ENCODE assay signal across 8 cellular contexts in the genomic region with DNA sequence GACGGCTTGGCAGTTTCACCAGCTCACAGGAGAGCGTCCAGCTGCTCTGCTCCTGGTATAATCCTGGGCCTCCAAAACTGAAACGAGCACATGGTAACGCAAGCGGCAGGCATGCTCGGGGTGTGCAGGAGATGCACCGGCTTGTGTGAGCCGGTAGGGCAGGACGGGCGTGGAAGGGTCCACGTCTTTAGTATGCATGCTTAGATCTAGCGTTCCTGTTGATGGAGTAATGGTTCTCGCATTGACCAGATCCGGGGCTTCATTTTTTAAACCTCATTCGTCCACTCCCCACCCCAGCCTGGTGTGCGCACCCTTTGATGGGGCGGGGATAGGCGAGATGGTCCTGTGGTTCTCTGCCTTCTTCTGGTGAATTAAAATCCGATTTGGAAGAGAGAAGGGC. TPM values are rescaled to one million over a fixed set of nuclear protein-coding genes. Genes with fewer than 3 reads are reported as not detected.
DNase-seq lines count a peak whose midpoint lies in the region; ATAC-seq, FAIRE-seq and TF ChIP-seq lines count a peak whose summit lies in the region.
"Had no signal": no experiment of that assay in that cellular context is flagged by ENCODE, and none has a peak within 500 bp of the region (broad histone marks: within the 10 kb centered on the region; RNA-seq: fewer than 3 reads in every experiment).

No MANE protein-coding gene starts in this region.

- H3K36me3 Mint-ChIP-seq in stimulated activated naive CD8-positive, alpha-beta T cell treated with anti-CD3 and anti-CD28 coated beads, Interleukin-15, Interleukin-2, amounts not matched to agents 100 ng/mL and 50 ng/mL, for 24 hours (ENCODE audit: low read depth): no peaks in the 10 kb centered on the region

- H3K36me3 ChIP-seq in MM.1S (replicated peaks; ENCODE audit: insufficient read depth, low read length) (no peaks in the 10 kb centered on the region), bronchial epithelial cell (ENCODE audit: control insufficient read depth, insufficient read depth, low read length) (no peaks in the 10 kb centered on the region), kidney epithelial cell (ENCODE audit: control insufficient read depth, insufficient read depth, low read length) (no peaks in the 10 kb centered on the region)

- no peaks in the 10 kb centered on the region for H3K27me3 ChIP-seq in MM.1S (replicated peaks; ENCODE audit: insufficient read depth, low read length)
- no peaks in the 10 kb centered on the region for H3K27me3 ChIP-seq in bronchial epithelial cell (ENCODE audit: control insufficient read depth, insufficient read depth, low read length)
- no peaks in the 10 kb centered on the region for H3K27me3 ChIP-seq in kidney epithelial cell (ENCODE audit: control insufficient read depth, insufficient read depth, low read length)

- peak overlapping the region; percentile 96 for H3K4me2 ChIP-seq in MM.1S (ENCODE audit: low read depth, low read length)

- H3K79me2 ChIP-seq in MM.1S (ENCODE audit: low read length): no peaks in the 10 kb centered on the region

- H3K27me3 Mint-ChIP-seq in stimulated activated naive CD8-positive, alpha-beta T cell treated with anti-CD3 and anti-CD28 coated beads, Interleukin-15, Interleukin-2, amounts not matched to agents 100 ng/mL and 50 ng/mL, for 24 hours: peaks cover 56% of the 10 kb centered on the region

- no peaks in the 10 kb centered on the region for H4K20me1 ChIP-seq in MM.1S (ENCODE audit: insufficient read depth, low read length)

- H2AFZ ChIP-seq in MM.1S (ENCODE audit: low read length): peak overlapping the region; percentile 55

- ATAC-seq in GM21528 (IDR thresholded peaks at IDR 0.05; ENCODE audit: low FRiP score, unreplicated experiment): peak; percentile 44

- H3K4me3 ChIP-seq in GM08714 (ENCODE audit: low read length) (peak overlapping the region; percentile 61; the same call in 1 of the 2 replicates), MM.1S (ENCODE audit: low read length) (peak overlapping the region; percentile 77), bronchial epithelial cell (ENCODE audit: low read depth, low read length) (peak overlapping the region; percentile 36), kidney epithelial cell (ENCODE audit: low read depth, low read length) (peak overlapping the region; percentile 41)

- H3K27ac ChIP-seq in MM.1S (ENCODE audit: low read length): no peak overlapping the region

- H3K4me1 Mint-ChIP-seq in stimulated activated naive CD8-positive, alpha-beta T cell treated with anti-CD3 and anti-CD28 coated beads, Interleukin-15, Interleukin-2, amounts not matched to agents 100 ng/mL and 50 ng/mL, for 24 hours (ENCODE audit: low read depth): peaks cover 3% of the 10 kb centered on the region

- H3K9me3 ChIP-seq in MM.1S (replicated peaks; ENCODE audit: insufficient read depth, low read length): no peaks in the 10 kb centered on the region

- no peaks in the 10 kb centered on the region for H3K9me3 Mint-ChIP-seq in stimulated activated naive CD8-positive, alpha-beta T cell treated with anti-CD3 and anti-CD28 coated beads, Interleukin-15, Interleukin-2, amounts not matched to agents 100 ng/mL and 50 ng/mL, for 24 hours

- H3K27ac Mint-ChIP-seq in stimulated activated naive CD8-positive, alpha-beta T cell treated with anti-CD3 and anti-CD28 coated beads, Interleukin-15, Interleukin-2, amounts not matched to agents 100 ng/mL and 50 ng/mL, for 24 hours: no peak overlapping the region

- DNase-seq in MM.1S: peak; percentile 61
- DNase-seq in bronchial epithelial cell (ENCODE audit: low read depth): peak; percentile 23
- DNase-seq in kidney epithelial cell (ENCODE audit: low read depth): no peak
- no peak for DNase-seq in middle frontal gyrus (ENCODE audit: extremely low spot score, low spot score)

- H3K4me3 Mint-ChIP-seq in stimulated activated naive CD8-positive, alpha-beta T cell treated with anti-CD3 and anti-CD28 coated beads, Interleukin-15, Interleukin-2, amounts not matched to agents 100 ng/mL and 50 ng/mL, for 24 hours: peak overlapping the region; percentile 76

- TF ChIP-seq CTCF in MM.1S (IDR thresholded peaks at IDR 0.05; ENCODE audit: low read length) (peak; percentile 19), bronchial epithelial cell (IDR thresholded peaks at IDR 0.05; ENCODE audit: insufficient read depth, low read length, severe bottlenecking) (peak; percentile 12), kidney epithelial cell (IDR thresholded peaks at IDR 0.05; ENCODE audit: insufficient read depth, low read length, poor library complexity, severe bottlenecking) (peak; percentile 12)

- H3K9me2 ChIP-seq in MM.1S (replicated peaks; ENCODE audit: insufficient read depth, low read length): no peaks in the 10 kb centered on the region

- peak overlapping the region; percentile 49; the same call in 1 of the 2 replicates for H3K9ac ChIP-seq in MM.1S (ENCODE audit: low read length)

- peaks cover 6% of the 10 kb centered on the region; the same call in 1 of the 2 replicates for H3K4me1 ChIP-seq in MM.1S (ENCODE audit: low read length)

- FAIRE-seq in bronchial epithelial cell (lab: Jason Lieb, UNC): no peak
- FAIRE-seq: colon had no signal

- no peaks in the 10 kb centered on the region for H3F3A ChIP-seq in MM.1S (ENCODE audit: insufficient read depth, low read length)

RNA-seq across cellular contexts. Expression of a gene that starts 39.7 kb away (rescaled TPM):
- total RNA-seq in bronchial epithelial cell: 0.26 and 0.64 TPM in 2 replicates
- total RNA-seq in kidney epithelial cell: 22.2 and 22.9 TPM in 2 replicates

RNA-seq across cellular contexts. Expression of a gene that starts 47.2 kb away (rescaled TPM):
- total RNA-seq in bronchial epithelial cell (2.2 and 7.4 TPM in 2 replicates), kidney epithelial cell (25.9 and 30.2 TPM in 2 replicates)

Comparison
In these comparisons a context has a peak if more than half of its experiments do, and no peak if none do; other contexts are left out.
1. DNase-seq: peak in MM.1S (single experiment) and bronchial epithelial cell (single experiment); none in kidney epithelial cell (single experiment) and middle frontal gyrus (single experiment).
2. RNA of a gene that starts 39.7 kb away (total RNA-seq): 22.2 to 22.9 TPM in kidney epithelial cell; 0.26 to 0.64 TPM in bronchial epithelial cell; every median in the first group is over 10 times any median in the second.
3. Peak in every context shown above with its lines, with median percentiles within 50 percentile points of each other: H3K4me3 ChIP-seq and CTCF ChIP-seq.